Comparison of ENCODE assay signal across 9 cellular contexts in genomic region chr17:3556905-3557767, GRCh38. TPM values are rescaled to one million over a fixed set of nuclear protein-coding genes. Genes with fewer than 3 reads are reported as not detected.
A peak's percentile ranks its signal among the peaks of the same experiment; 100 is the strongest.
DNase-seq lines count a peak whose midpoint lies in the region; ATAC-seq and TF ChIP-seq lines count a peak whose summit lies in the region.
"Had no signal": no experiment of that assay in that cellular context is flagged by ENCODE, and none has a peak within 500 bp of the region (broad histone marks: within the 10 kb centered on the region; RNA-seq: fewer than 3 reads in every experiment).

No MANE protein-coding gene starts in this region.

- H3K4me1 Mint-ChIP-seq in glutamatergic neuron (ENCODE audit: low read depth, unreplicated experiment): peaks cover 5% of the 10 kb centered on the region

- H3K9me2 ChIP-seq in PC-9 (ENCODE audit: insufficient read depth) (no peaks in the 10 kb centered on the region), Karpas-422 (replicated peaks; ENCODE audit: insufficient read depth, low read length) (no peaks in the 10 kb centered on the region)

- no peaks in the 10 kb centered on the region for H3K79me1 ChIP-seq in mesenchymal stem cell (replicated peaks; ENCODE audit: low read length, poor library complexity, severe bottlenecking)

- 74% methylated on average over 16 of the region's 16 CpGs for WGBS in mesenchymal stem cell

- peak; percentile 3 for ATAC-seq in GM21526 (IDR thresholded peaks at IDR 0.05; ENCODE audit: low FRiP score, unreplicated experiment)
- ATAC-seq in HG02623 (IDR thresholded peaks at IDR 0.05; ENCODE audit: unreplicated experiment): no peak
- ATAC-seq in SK-N-SH treated with all-trans-retinoic acid at 6 μM for 48 hours: no peak

- H3K9ac ChIP-seq in mesenchymal stem cell (ENCODE audit: low read length): peak overlapping the region; percentile 29
- no peak overlapping the region for H3K9ac ChIP-seq in Karpas-422 (ENCODE audit: low read length)

- H3K4ac ChIP-seq in mesenchymal stem cell (ENCODE audit: low read depth in 1 of 2, low read length in 2 of 2): no peak overlapping the region

- H3K9me3 ChIP-seq in PC-9 (ENCODE audit: insufficient read depth, low read depth): no peaks in the 10 kb centered on the region
- H3K9me3 ChIP-seq in mesenchymal stem cell (ENCODE audit: control insufficient read depth, low read length): no peaks in the 10 kb centered on the region
- no peaks in the 10 kb centered on the region for H3K9me3 ChIP-seq in Karpas-422 (ENCODE audit: low read length)

- H3K4me2 ChIP-seq in PC-9: peak overlapping the region; percentile 68
- no peak overlapping the region for H3K4me2 ChIP-seq in mesenchymal stem cell (ENCODE audit: low read length, poor library complexity, severe bottlenecking)
- no peak overlapping the region for H3K4me2 ChIP-seq in Karpas-422 (ENCODE audit: low read depth, low read length, poor library complexity, severe bottlenecking)

- H3K27me3 Mint-ChIP-seq in glutamatergic neuron (ENCODE audit: unreplicated experiment): peaks cover 8% of the 10 kb centered on the region

- H2BK12ac ChIP-seq in mesenchymal stem cell (ENCODE audit: low read length in 2 of 2): no peak overlapping the region

- H3K27ac ChIP-seq in C4-2B (peak overlapping the region; percentile 52), PC-9 (no peak overlapping the region), mesenchymal stem cell (ENCODE audit: low read length, poor library complexity, severe bottlenecking) (no peak overlapping the region), Karpas-422 (ENCODE audit: low read length) (no peak overlapping the region)
- H3K27ac ChIP-seq: coronary artery had no signal

- CTCF ChIA-PET in PC-9 (lab: Charles Lee): interaction anchor here (0.5 kb wide), 1 partner anchor 723 kb away, joined by 4 read pairs; no protein-coding TSS in a partner anchor

- no peak overlapping the region; the same call in 1 of the 2 replicates for H3K4me3 ChIP-seq in PC-9
- H3K4me3 ChIP-seq in mesenchymal stem cell (ENCODE audit: insufficient read depth in 1 of 2, low read depth in 1 of 2, low read length in 2 of 2): no peak overlapping the region
- no peak overlapping the region for H3K4me3 ChIP-seq in Karpas-422 (ENCODE audit: low read length)
- H3K4me3 ChIP-seq: coronary artery had no signal

- no peak overlapping the region for H3K27ac Mint-ChIP-seq in glutamatergic neuron (ENCODE audit: unreplicated experiment)

- H3K36me3 ChIP-seq in PC-9 (ENCODE audit: low read depth) (no peaks in the 10 kb centered on the region), mesenchymal stem cell (ENCODE audit: control insufficient read depth in 1 of 2, insufficient read depth in 2 of 2, low read depth in 1 of 2, low read length in 2 of 2) (no peaks in the 10 kb centered on the region), Karpas-422 (ENCODE audit: insufficient read depth, low read length) (no peaks in the 10 kb centered on the region)

- H4K20me1 ChIP-seq in PC-9 (ENCODE audit: insufficient read depth): no peaks in the 10 kb centered on the region
- H4K20me1 ChIP-seq in Karpas-422 (ENCODE audit: insufficient read depth, low read depth, low read length): no peaks in the 10 kb centered on the region

- no peak overlapping the region for H3K4me3 Mint-ChIP-seq in glutamatergic neuron (ENCODE audit: unreplicated experiment)

- H3K79me2 ChIP-seq in PC-9 (ENCODE audit: low read depth) (no peaks in the 10 kb centered on the region), Karpas-422 (ENCODE audit: low read length) (no peaks in the 10 kb centered on the region)

- H2AK5ac ChIP-seq in mesenchymal stem cell (ENCODE audit: low read length, severe bottlenecking): no peak overlapping the region

- no peak overlapping the region for H3K14ac ChIP-seq in mesenchymal stem cell (ENCODE audit: low read length in 2 of 2)

- no peak overlapping the region for H4K8ac ChIP-seq in mesenchymal stem cell (ENCODE audit: low read length)

- no peak overlapping the region for H3K18ac ChIP-seq in mesenchymal stem cell (ENCODE audit: low read depth in 1 of 2, low read length in 2 of 2)

- TF ChIP-seq CTCF in C4-2B (conservative IDR thresholded peaks at IDR 0.05): no peak
- no peak for TF ChIP-seq CTCF in PC-9 (conservative IDR thresholded peaks at IDR 0.05)
- TF ChIP-seq CTCF in glutamatergic neuron (IDR thresholded peaks at IDR 0.05; ENCODE audit: partially characterized antibody, unreplicated experiment): no peak

- no peak overlapping the region for H2BK15ac ChIP-seq in mesenchymal stem cell (ENCODE audit: low read depth, poor library complexity, severe bottlenecking)

- POLR2A ChIA-PET in PC-9 (lab: Charles Lee; ENCODE audit: unreplicated experiment): no interaction called here

- no peaks in the 10 kb centered on the region for H3K27me3 ChIP-seq in PC-9 (ENCODE audit: insufficient read depth, low read depth)
- no peaks in the 10 kb centered on the region for H3K27me3 ChIP-seq in mesenchymal stem cell (ENCODE audit: control insufficient read depth in 1 of 2, insufficient read depth in 1 of 2, low read length in 2 of 2)
- no peaks in the 10 kb centered on the region for H3K27me3 ChIP-seq in Karpas-422 (ENCODE audit: low read length)

- H4K91ac ChIP-seq in mesenchymal stem cell (ENCODE audit: low read length): no peak overlapping the region

- no peak overlapping the region for H2BK5ac ChIP-seq in mesenchymal stem cell (ENCODE audit: low read depth, low read length, poor library complexity, severe bottlenecking)

- no peak overlapping the region for H2BK120ac ChIP-seq in mesenchymal stem cell (ENCODE audit: low read depth, low read length)

- BruUV-seq in PC-9 (replicated peaks; lab: Mats Ljungman, UMichigan): TSS peak; percentile 61

- H3K23ac ChIP-seq in mesenchymal stem cell (ENCODE audit: low read length in 2 of 2): no peak overlapping the region

- H3K36me3 Mint-ChIP-seq in glutamatergic neuron (ENCODE audit: unreplicated experiment): no peaks in the 10 kb centered on the region

- H3K4me1 ChIP-seq in PC-9 (replicated peaks; ENCODE audit: insufficient read depth) (peaks cover 29% of the 10 kb centered on the region), mesenchymal stem cell (ENCODE audit: control insufficient read depth, insufficient read depth, low read depth, low read length) (peaks cover 10% of the 10 kb centered on the region), Karpas-422 (ENCODE audit: low read length) (peaks cover 12% of the 10 kb centered on the region; the same call in 1 of the 2 replicates)

- intact Hi-C loops in PC-9 (cut with micrococcal nuclease; ENCODE audit: unreplicated experiment): no loop called here

- no peak overlapping the region for H2AFZ ChIP-seq in PC-9
- no peak overlapping the region for H2AFZ ChIP-seq in mesenchymal stem cell (ENCODE audit: low read depth, low read length)
- no peak overlapping the region for H2AFZ ChIP-seq in Karpas-422 (ENCODE audit: low read length)

- DNase-seq in PC-9 (no peak), mesenchymal stem cell (no peak), Karpas-422 (no peak), glutamatergic neuron (no peak)

- peaks cover 7% of the 10 kb centered on the region for H3K9me3 Mint-ChIP-seq in glutamatergic neuron (ENCODE audit: unreplicated experiment)

- peaks cover 14% of the 10 kb centered on the region for H3F3A ChIP-seq in PC-9 (ENCODE audit: insufficient read depth, low read depth)

TF ChIP-seq in SK-N-SH treated with all-trans-retinoic acid at 6 μM for 48 hours, 23 proteins besides CTCF, POLR2A, EP300 and RAD21 (continues in another document):
- no peak for TF ChIP-seq ZFP3 (CRISPR knock-in tag; IDR thresholded peaks at IDR 0.05)
- no peak for TF ChIP-seq CREB5 (CRISPR knock-in tag; IDR thresholded peaks at IDR 0.05; ENCODE audit: low read depth)
- no peak for TF ChIP-seq ZNF565 (CRISPR knock-in tag; conservative IDR thresholded peaks at IDR 0.05; ENCODE audit: low read depth)
- no peak for TF ChIP-seq CSDC2 (CRISPR knock-in tag; IDR thresholded peaks at IDR 0.05)
- no peak for TF ChIP-seq POU6F1 (CRISPR knock-in tag; IDR thresholded peaks at IDR 0.05; ENCODE audit: borderline replicate concordance, low read depth)
- no peak for TF ChIP-seq ZNF8 (CRISPR knock-in tag; IDR thresholded peaks at IDR 0.05)
- no peak for TF ChIP-seq ESRRG (CRISPR knock-in tag; IDR thresholded peaks at IDR 0.05)

RNA-seq across cellular contexts. Expression of gene TRPV3, which starts 0.5 kb away (rescaled TPM):
- total RNA-seq in PC-9 (2021) (1.5 and 1.9 TPM in 2 replicates), glutamatergic neuron (ENCODE audit: unreplicated experiment) (0.74 TPM)
- 0.22 TPM for polyA plus RNA-seq in mesenchymal stem cell (2013, experiment 1 of 2)
- 0.21 TPM for polyA plus RNA-seq in mesenchymal stem cell (2013, experiment 2 of 2)
- 0.87 and 1.4 TPM in 2 replicates for total RNA-seq in Karpas-422 (2014; rRNA removed; shearing (Covaris generic); ENCODE audit: low replicate concordance)

RNA-seq across cellular contexts. Expression of gene TRPV1, which starts 52.1 kb away (rescaled TPM):
- total RNA-seq in PC-9 (2021) (7.8 TPM in 2 replicates), glutamatergic neuron (ENCODE audit: unreplicated experiment) (29.8 TPM)
- polyA plus RNA-seq in mesenchymal stem cell (2013, experiment 1 of 2): 0.48 TPM
- 0.51 TPM for polyA plus RNA-seq in mesenchymal stem cell (2013, experiment 2 of 2)
- 3.3 and 4.3 TPM in 2 replicates for total RNA-seq in Karpas-422 (2014; rRNA removed; shearing (Covaris generic); ENCODE audit: low replicate concordance)
